Comparison of ENCODE assay signal across 22 cellular contexts in the genomic region with DNA sequence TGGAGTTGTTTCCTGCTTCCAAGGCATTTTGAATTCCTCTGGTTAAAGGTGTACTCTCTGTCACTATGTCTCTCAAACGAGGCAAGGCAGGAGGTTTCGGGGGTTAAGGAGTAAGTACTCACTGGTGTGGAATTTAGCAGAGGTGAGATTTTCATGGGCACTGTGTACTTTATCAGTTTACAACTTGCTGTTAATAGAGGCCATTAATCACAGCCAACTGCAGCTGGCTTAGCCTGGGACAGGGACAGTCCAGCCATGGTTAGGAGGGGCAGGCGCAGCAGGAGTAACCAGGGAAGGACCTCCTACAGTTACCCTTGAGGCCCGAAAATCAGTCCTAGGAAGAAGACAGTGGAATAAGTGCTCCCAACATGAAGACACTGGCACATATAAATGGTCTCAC. TPM values are rescaled to one million over a fixed set of nuclear protein-coding genes. Genes with fewer than 3 reads are reported as not detected.
DNase-seq lines count a peak whose midpoint lies in the region; ATAC-seq and TF ChIP-seq lines count a peak whose summit lies in the region.
"Had no signal": no experiment of that assay in that cellular context is flagged by ENCODE, and none has a peak within 500 bp of the region (broad histone marks: within the 10 kb centered on the region; RNA-seq: fewer than 3 reads in every experiment).

No MANE protein-coding gene starts in this region.

- no peak for ATAC-seq in heart right ventricle
- no peak for ATAC-seq in central memory CD8-positive, alpha-beta T cell (replicated peaks; ENCODE audit: extremely low read depth, poor library complexity, severe bottlenecking)
- ATAC-seq in natural killer cell: no peak
- no peak for ATAC-seq in HG02840 (IDR thresholded peaks at IDR 0.05; ENCODE audit: low FRiP score, unreplicated experiment)
- no peak for ATAC-seq in GM21360 (IDR thresholded peaks at IDR 0.05; ENCODE audit: unreplicated experiment)
- ATAC-seq: HepG2; naive thymus-derived CD4-positive, alpha-beta T cell; PC-3; stimulated activated naive CD8-positive, alpha-beta T cell treated with anti-CD3 and anti-CD28 coated beads, Interleukin-15, amount 100 ng/mL, for 72 hours had no signal

- peaks cover 18% of the 10 kb centered on the region for H3K4me1 Mint-ChIP-seq in central memory CD8-positive, alpha-beta T cell
- H3K4me1 Mint-ChIP-seq in natural killer cell: peaks cover 16 to 18% of the 10 kb centered on the region in 2 donors

- H3K9me3 Mint-ChIP-seq in central memory CD8-positive, alpha-beta T cell: no peaks in the 10 kb centered on the region
- no peaks in the 10 kb centered on the region for H3K9me3 Mint-ChIP-seq in natural killer cell
- H3K9me3 Mint-ChIP-seq: naive thymus-derived CD4-positive, alpha-beta T cell; stimulated activated naive CD8-positive, alpha-beta T cell treated with anti-CD3 and anti-CD28 coated beads, Interleukin-15, amount 100 ng/mL, for 72 hours had no signal

- H3K27ac ChIP-seq in right atrium auricular region (peak overlapping the region; percentile 92 to 95), heart right ventricle (no peak overlapping the region)

- H3K4me3 ChIP-seq in right atrium auricular region (no peak overlapping the region), heart right ventricle (no peak overlapping the region)

- no peak overlapping the region for H3K4me3 Mint-ChIP-seq in central memory CD8-positive, alpha-beta T cell
- H3K4me3 Mint-ChIP-seq in natural killer cell: peak overlapping the region; percentile 83

- H3K27ac Mint-ChIP-seq in central memory CD8-positive, alpha-beta T cell (ENCODE audit: low read depth): peak overlapping the region; percentile 88
- H3K27ac Mint-ChIP-seq in natural killer cell: no peak overlapping the region

- no peaks in the 10 kb centered on the region for H3K36me3 ChIP-seq in right atrium auricular region
- no peaks in the 10 kb centered on the region for H3K36me3 ChIP-seq in heart right ventricle

- H3K9me3 ChIP-seq in right atrium auricular region (no peaks in the 10 kb centered on the region), heart right ventricle (no peaks in the 10 kb centered on the region)

- peaks cover 6% of the 10 kb centered on the region for H3K36me3 Mint-ChIP-seq in central memory CD8-positive, alpha-beta T cell (ENCODE audit: insufficient read depth)
- H3K36me3 Mint-ChIP-seq in natural killer cell: no peaks in the 10 kb centered on the region

- TF ChIP-seq CTCF in right atrium auricular region (IDR thresholded peaks at IDR 0.05) (no peak), heart right ventricle (IDR thresholded peaks at IDR 0.05) (no peak), natural killer cell (IDR thresholded peaks at IDR 0.05) (no peak)

- H3K27me3 ChIP-seq in right atrium auricular region: no peaks in the 10 kb centered on the region
- H3K27me3 ChIP-seq in heart right ventricle: no peaks in the 10 kb centered on the region

- H3K27me3 Mint-ChIP-seq in central memory CD8-positive, alpha-beta T cell: peaks cover 6% of the 10 kb centered on the region
- H3K27me3 Mint-ChIP-seq in natural killer cell (ENCODE audit: low read depth in 2 of 2): peaks cover 21 to 23% of the 10 kb centered on the region in 2 donors

- H3K4me1 ChIP-seq in right atrium auricular region (peaks cover 0 to 18% of the 10 kb centered on the region in 2 donors), heart right ventricle (peaks cover 0 to 22% (median 5%) of the 10 kb centered on the region in 9 donors)

- intact Hi-C loops in heart right ventricle (cut with DNase I) (no loop called here), natural killer cell (cut with micrococcal nuclease) (no loop called here)

- WGBS in heart right ventricle, 2 donors: 74 to 75% methylated on average over 4 of the region's 4 CpGs

- DNase-seq in right atrium auricular region (ENCODE audit: low spot score): no peak
- no peak for DNase-seq in heart right ventricle
- no peak for DNase-seq in central memory CD8-positive, alpha-beta T cell (ENCODE audit: low spot score in 2 of 2)
- DNase-seq in natural killer cell: no peak
- no peak for DNase-seq in activated gamma-delta T cell treated with Interleukin-2 at 50 U/mL for 16 hours
- DNase-seq in stimulated activated CD4-positive, alpha-beta T cell treated with anti-CD3 and anti-CD28 coated beads, Interleukin-15, amount 100 ng/mL, for 24 hours: no peak
- DNase-seq: activated CD4-positive, CD25-positive, alpha-beta regulatory T cell treated with anti-CD3 and anti-CD28 coated beads, Interleukin-2, amount 50 U/mL, for 72 hours; activated naive CD4-positive, alpha-beta T cell; aorta; foreskin melanocyte; naive thymus-derived CD4-positive, alpha-beta T cell; NCI-H2029 treated with DMSO at 0.1 percent for 48 hours; NCI-H526 treated with DMSO at 0.1 percent for 48 hours; PC-3; retina; stimulated activated naive CD8-positive, alpha-beta T cell treated with anti-CD3 and anti-CD28 coated beads, Interleukin-15, amount 100 ng/mL, for 72 hours had no signal

RNA-seq across cellular contexts. Expression of a gene that starts 18.1 kb away (rescaled TPM):
- total RNA-seq in right atrium auricular region (10 to 100 TPM; 41.8 to 63.4 TPM), heart right ventricle (10 to 100 TPM; 19.6 to 37.0 (median 25.4) TPM), natural killer cell (10 to 100 TPM; 16.2 to 18.1 (median 16.9) TPM)
- polyA plus RNA-seq in heart right ventricle: 10 to 100 TPM; 19.7 to 49.6 TPM

RNA-seq across cellular contexts. Expression of a gene that starts 18.3 kb away (rescaled TPM):
- total RNA-seq in right atrium auricular region (not detected), heart right ventricle (under 1 TPM in 4 of 10 donors, not detected in 6; 0.02 to 0.07 (median 0.03) TPM), natural killer cell (not detected)
- polyA plus RNA-seq in heart right ventricle: under 1 TPM in 1 of 2 donors, not detected in 1; 0.01 TPM
- total RNA-seq: naive thymus-derived CD4-positive, alpha-beta T cell; T-helper 2 cell treated with Interferon-gamma antibody and Interleukin-4, amounts not matched to agents 100 ng/mL and 5 ng/mL, for 36 hours had no signal
- polyA plus RNA-seq: naive thymus-derived CD4-positive, alpha-beta T cell had no signal

RNA-seq across cellular contexts. Expression of a gene that starts 45.4 kb away (rescaled TPM):
- total RNA-seq in right atrium auricular region (not detected), heart right ventricle (not detected), natural killer cell (not detected)
- not detected for polyA plus RNA-seq in heart right ventricle
- total RNA-seq: aorta; HepG2; lower leg skin; T-helper 2 cell treated with Interferon-gamma antibody and Interleukin-4, amounts not matched to agents 100 ng/mL and 5 ng/mL, for 36 hours; urinary bladder had no signal
- polyA plus RNA-seq: HepG2, urinary bladder had no signal

Comparison
In these comparisons a context has a peak if more than half of its experiments do, and no peak if none do; other contexts are left out.
1. H3K27ac ChIP-seq: peak in right atrium auricular region (2 of 2); none in heart right ventricle (0 of 10).